In the genomic region with DNA sequence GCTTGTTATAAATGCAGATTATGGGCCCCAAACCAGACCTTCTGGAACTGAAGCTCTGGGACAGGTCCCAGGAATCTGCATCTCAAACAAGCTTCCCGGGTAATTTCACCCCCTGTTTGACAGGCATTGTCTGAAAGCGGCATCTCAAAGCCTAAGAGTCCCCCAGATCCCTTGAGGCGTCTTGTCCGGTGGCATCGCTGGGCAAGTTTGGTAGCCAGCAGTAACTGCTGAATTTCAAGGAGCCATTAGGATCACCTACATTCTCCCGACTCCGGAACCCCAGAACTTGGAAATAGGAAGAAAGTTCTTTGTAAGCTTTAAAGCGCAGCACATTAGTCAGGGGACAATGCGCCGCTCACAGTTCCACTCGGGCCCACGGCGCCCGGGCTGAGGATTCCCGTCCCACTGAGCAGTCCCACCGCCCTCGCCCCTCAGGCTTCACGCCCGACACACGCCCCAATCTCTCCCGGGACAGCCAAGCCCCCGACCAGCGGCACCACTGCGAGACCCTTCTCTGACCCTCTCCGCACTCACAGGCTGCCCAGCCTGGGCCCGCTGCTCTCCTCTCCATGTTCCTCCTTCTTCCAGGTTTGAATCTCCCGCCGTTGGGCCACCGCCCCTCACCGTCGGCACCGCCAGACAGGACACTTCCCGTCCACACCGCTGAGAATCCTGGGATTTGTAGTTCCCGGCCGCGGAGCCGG, we compare ENCODE assay signal across 8 cellular contexts. TPM values are rescaled to one million over a fixed set of nuclear protein-coding genes. Genes with fewer than 3 reads are reported as not detected.
DNase-seq lines count a peak whose midpoint lies in the region; ATAC-seq and TF ChIP-seq lines count a peak whose summit lies in the region.

A gene with protein sequence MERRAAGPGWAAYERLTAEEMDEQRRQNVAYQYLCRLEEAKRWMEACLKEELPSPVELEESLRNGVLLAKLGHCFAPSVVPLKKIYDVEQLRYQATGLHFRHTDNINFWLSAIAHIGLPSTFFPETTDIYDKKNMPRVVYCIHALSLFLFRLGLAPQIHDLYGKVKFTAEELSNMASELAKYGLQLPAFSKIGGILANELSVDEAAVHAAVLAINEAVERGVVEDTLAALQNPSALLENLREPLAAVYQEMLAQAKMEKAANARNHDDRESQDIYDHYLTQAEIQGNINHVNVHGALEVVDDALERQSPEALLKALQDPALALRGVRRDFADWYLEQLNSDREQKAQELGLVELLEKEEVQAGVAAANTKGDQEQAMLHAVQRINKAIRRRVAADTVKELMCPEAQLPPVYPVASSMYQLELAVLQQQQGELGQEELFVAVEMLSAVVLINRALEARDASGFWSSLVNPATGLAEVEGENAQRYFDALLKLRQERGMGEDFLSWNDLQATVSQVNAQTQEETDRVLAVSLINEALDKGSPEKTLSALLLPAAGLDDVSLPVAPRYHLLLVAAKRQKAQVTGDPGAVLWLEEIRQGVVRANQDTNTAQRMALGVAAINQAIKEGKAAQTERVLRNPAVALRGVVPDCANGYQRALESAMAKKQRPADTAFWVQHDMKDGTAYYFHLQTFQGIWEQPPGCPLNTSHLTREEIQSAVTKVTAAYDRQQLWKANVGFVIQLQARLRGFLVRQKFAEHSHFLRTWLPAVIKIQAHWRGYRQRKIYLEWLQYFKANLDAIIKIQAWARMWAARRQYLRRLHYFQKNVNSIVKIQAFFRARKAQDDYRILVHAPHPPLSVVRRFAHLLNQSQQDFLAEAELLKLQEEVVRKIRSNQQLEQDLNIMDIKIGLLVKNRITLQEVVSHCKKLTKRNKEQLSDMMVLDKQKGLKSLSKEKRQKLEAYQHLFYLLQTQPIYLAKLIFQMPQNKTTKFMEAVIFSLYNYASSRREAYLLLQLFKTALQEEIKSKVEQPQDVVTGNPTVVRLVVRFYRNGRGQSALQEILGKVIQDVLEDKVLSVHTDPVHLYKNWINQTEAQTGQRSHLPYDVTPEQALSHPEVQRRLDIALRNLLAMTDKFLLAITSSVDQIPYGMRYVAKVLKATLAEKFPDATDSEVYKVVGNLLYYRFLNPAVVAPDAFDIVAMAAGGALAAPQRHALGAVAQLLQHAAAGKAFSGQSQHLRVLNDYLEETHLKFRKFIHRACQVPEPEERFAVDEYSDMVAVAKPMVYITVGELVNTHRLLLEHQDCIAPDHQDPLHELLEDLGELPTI (N-terminal part only) (minus strand): TSS at position 607 of the 704 bp plus-strand sequence. CDS start 36 bp downstream, at position 571.

- H3K9me3 ChIP-seq in thoracic aorta, result no peaks in the 10 kb centered on the region

- H3K27me3 ChIP-seq in thoracic aorta (replicated peaks; ENCODE audit: insufficient read depth), result no peaks in the 10 kb centered on the region

- no peak for TF ChIP-seq CTCF in glutamatergic neuron (IDR thresholded peaks at IDR 0.05; ENCODE audit: partially characterized antibody, unreplicated experiment)
- no peak for TF ChIP-seq CTCF in omental fat pad (IDR thresholded peaks at IDR 0.05)
- TF ChIP-seq CTCF in thoracic aorta (IDR thresholded peaks at IDR 0.05), result no peak

- no peaks in the 10 kb centered on the region for H3K36me3 ChIP-seq in thoracic aorta

- DNase-seq in D341Med (ENCODE audit: low spot score) (peak; percentile 99), H4 (ENCODE audit: low spot score) (peak; percentile 74), NCI-H1048 (lab: John Stamatoyannopoulos, UW) (peak; percentile 83), SKM-1 (lab: John Stamatoyannopoulos, UW; ENCODE audit: unreplicated experiment) (peak; percentile 90), glutamatergic neuron (peak; percentile 88), omental fat pad (ENCODE audit: low spot score) (peak; percentile 70), thoracic aorta (ENCODE audit: low spot score) (no peak)

- no peak within 1 kb of the TSS for H3K27ac ChIP-seq in thoracic aorta

- H3K27me3 Mint-ChIP-seq in activated naive CD4-positive, alpha-beta T cell treated with anti-CD3 and anti-CD28 coated beads, Interleukin-2, amount 50 U/mL, for 24 hours, result peaks cover 20% of the 10 kb centered on the region
- H3K27me3 Mint-ChIP-seq in glutamatergic neuron (ENCODE audit: unreplicated experiment), result peaks cover 2% of the 10 kb centered on the region

- ATAC-seq in omental fat pad (ENCODE audit: low FRiP score) (peak; percentile 59), thoracic aorta (ENCODE audit: insufficient number of reproducible peaks, low FRiP score, low read depth) (peak; percentile 59)

- peaks cover 22% of the 10 kb centered on the region for H3K4me1 Mint-ChIP-seq in activated naive CD4-positive, alpha-beta T cell treated with anti-CD3 and anti-CD28 coated beads, Interleukin-2, amount 50 U/mL, for 24 hours
- peaks cover 8% of the 10 kb centered on the region for H3K4me1 Mint-ChIP-seq in glutamatergic neuron (ENCODE audit: low read depth, unreplicated experiment)

- peak within 1 kb of the TSS; percentile 83 for H3K4me3 Mint-ChIP-seq in activated naive CD4-positive, alpha-beta T cell treated with anti-CD3 and anti-CD28 coated beads, Interleukin-2, amount 50 U/mL, for 24 hours
- peak within 1 kb of the TSS; percentile 99 for H3K4me3 Mint-ChIP-seq in glutamatergic neuron (ENCODE audit: unreplicated experiment)

- peak within 1 kb of the TSS; percentile 62 for H3K27ac Mint-ChIP-seq in activated naive CD4-positive, alpha-beta T cell treated with anti-CD3 and anti-CD28 coated beads, Interleukin-2, amount 50 U/mL, for 24 hours
- no peak within 1 kb of the TSS for H3K27ac Mint-ChIP-seq in glutamatergic neuron (ENCODE audit: unreplicated experiment)

- no peaks in the 10 kb centered on the region for H3K36me3 Mint-ChIP-seq in activated naive CD4-positive, alpha-beta T cell treated with anti-CD3 and anti-CD28 coated beads, Interleukin-2, amount 50 U/mL, for 24 hours
- no peaks in the 10 kb centered on the region for H3K36me3 Mint-ChIP-seq in glutamatergic neuron (ENCODE audit: unreplicated experiment)

- peak within 1 kb of the TSS; percentile 65 for H3K4me3 ChIP-seq in thoracic aorta

- peaks cover 0 to 17% of the 10 kb centered on the region in 2 donors for H3K4me1 ChIP-seq in thoracic aorta (ENCODE audit: control insufficient read depth in 1 of 2, low read depth in 2 of 2)

- H3K9me3 Mint-ChIP-seq in activated naive CD4-positive, alpha-beta T cell treated with anti-CD3 and anti-CD28 coated beads, Interleukin-2, amount 50 U/mL, for 24 hours, result no peaks in the 10 kb centered on the region
- H3K9me3 Mint-ChIP-seq in glutamatergic neuron (ENCODE audit: unreplicated experiment), result peaks cover 3% of the 10 kb centered on the region

RNA-seq across cellular contexts. Expression of the gene that starts here (rescaled TPM):
- total RNA-seq in H4 (2014; rRNA removed; shearing (Covaris generic)), result 9.2 and 12.7 TPM in 2 replicates
- total RNA-seq in glutamatergic neuron (ENCODE audit: unreplicated experiment), result 6.1 TPM
- total RNA-seq in omental fat pad, result 1 to 10 TPM in 1 of 4 donors, under 1 TPM in 3; 0.16 to 4.2 (median 0.23) TPM
- 1 to 10 TPM; 2.2 to 3.5 TPM for total RNA-seq in thoracic aorta
